ENCODE assay signal across 1 cellular context in the genomic region with DNA sequence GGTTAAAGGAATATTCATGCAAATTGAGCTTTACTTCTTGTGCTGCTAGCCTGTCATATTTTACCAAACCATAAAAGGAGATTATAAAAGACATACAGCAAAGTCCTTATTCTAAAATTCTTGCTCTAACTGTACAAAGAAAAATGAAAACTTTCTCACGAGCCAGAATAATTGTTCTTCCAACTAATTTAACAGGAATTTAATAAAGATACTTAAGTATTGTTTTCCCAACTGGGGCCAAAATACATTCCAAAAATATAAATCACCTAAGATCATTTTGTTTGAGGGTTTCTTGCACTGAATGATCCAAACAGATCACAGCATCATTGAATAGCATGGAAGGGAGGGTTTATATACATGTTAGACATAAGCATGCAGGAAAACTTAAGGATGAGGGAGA.
TF ChIP-seq lines count a peak whose summit lies in the region.

No MANE protein-coding gene starts in this region.

TF ChIP-seq in HEK293T, 16 proteins besides CTCF, POLR2A, EP300 and RAD21 (continued from another document):
- TF ChIP-seq, protein P1, sequence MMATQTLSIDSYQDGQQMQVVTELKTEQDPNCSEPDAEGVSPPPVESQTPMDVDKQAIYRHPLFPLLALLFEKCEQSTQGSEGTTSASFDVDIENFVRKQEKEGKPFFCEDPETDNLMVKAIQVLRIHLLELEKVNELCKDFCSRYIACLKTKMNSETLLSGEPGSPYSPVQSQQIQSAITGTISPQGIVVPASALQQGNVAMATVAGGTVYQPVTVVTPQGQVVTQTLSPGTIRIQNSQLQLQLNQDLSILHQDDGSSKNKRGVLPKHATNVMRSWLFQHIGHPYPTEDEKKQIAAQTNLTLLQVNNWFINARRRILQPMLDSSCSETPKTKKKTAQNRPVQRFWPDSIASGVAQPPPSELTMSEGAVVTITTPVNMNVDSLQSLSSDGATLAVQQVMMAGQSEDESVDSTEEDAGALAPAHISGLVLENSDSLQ (IDR thresholded peaks at IDR 0.05), result no peak
- TF ChIP-seq ARNT (IDR thresholded peaks at IDR 0.05), result no peak
- TF ChIP-seq FOXA1 (IDR thresholded peaks at IDR 0.05), result no peak
- no peak for TF ChIP-seq NFRKB (IDR thresholded peaks at IDR 0.05)
- no peak for TF ChIP-seq FOXM1 (IDR thresholded peaks at IDR 0.05; ENCODE audit: borderline replicate concordance)
- no peak for TF ChIP-seq ZNF384 (IDR thresholded peaks at IDR 0.05)
- no peak for TF ChIP-seq TARDBP (IDR thresholded peaks at IDR 0.05)
- TF ChIP-seq BHLHE40 (IDR thresholded peaks at IDR 0.05; ENCODE audit: borderline replicate concordance), result no peak
- no peak for TF ChIP-seq SUZ12 (IDR thresholded peaks at IDR 0.05)
- no peak for TF ChIP-seq ELF4 (IDR thresholded peaks at IDR 0.05)
